ENCODE assay signal across 32 cellular contexts in the genomic region with DNA sequence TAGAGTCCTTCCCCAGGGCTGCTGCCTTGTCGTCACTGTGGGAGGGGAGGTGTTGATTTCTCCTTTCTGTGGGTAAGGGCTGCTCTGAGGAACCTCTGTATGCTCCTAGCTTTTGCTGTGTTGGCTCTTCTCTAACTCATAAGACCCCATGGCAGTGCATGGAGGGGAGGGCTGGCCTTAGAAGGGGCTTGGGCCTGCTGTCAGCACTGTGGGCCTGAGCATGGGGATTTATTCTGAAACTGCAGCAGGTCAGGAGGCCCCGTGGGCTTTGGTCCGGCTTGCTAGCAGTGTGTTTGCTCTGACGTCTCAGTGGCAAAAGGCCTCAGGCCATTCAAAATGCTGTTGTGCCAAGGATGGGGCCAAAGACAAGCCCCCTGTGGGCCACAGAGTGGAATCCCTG. TPM values are rescaled to one million over a fixed set of nuclear protein-coding genes. Genes with fewer than 3 reads are reported as not detected.
DNase-seq lines count a peak whose midpoint lies in the region; ATAC-seq and TF ChIP-seq lines count a peak whose summit lies in the region.
"Had no signal": no experiment of that assay in that cellular context is flagged by ENCODE, and none has a peak within 500 bp of the region (broad histone marks: within the 10 kb centered on the region; RNA-seq: fewer than 3 reads in every experiment).

No MANE protein-coding gene starts in this region.

- H3K4me1 ChIP-seq in right atrium auricular region (peaks cover 0 to 7% of the 10 kb centered on the region in 2 donors), right cardiac atrium (ENCODE audit: control insufficient read depth, insufficient read depth, low read length) (no peaks in the 10 kb centered on the region)

- H3K27me3 Mint-ChIP-seq in MCF 10A (ENCODE audit: insufficient read depth, unreplicated experiment): no peaks in the 10 kb centered on the region

- intact Hi-C loops in right cardiac atrium (cut with DNase I): loop anchor here (10.0 kb wide), 3 partner anchors 199 to 429 kb away; no protein-coding TSS in a partner anchor
- intact Hi-C loops in sciatic nerve (cut with DNase I): no loop called here
- intact Hi-C loops in MCF 10A (cut with micrococcal nuclease): no loop called here

- no peaks in the 10 kb centered on the region for H3K9me3 ChIP-seq in right atrium auricular region
- no peaks in the 10 kb centered on the region for H3K9me3 ChIP-seq in right cardiac atrium (ENCODE audit: control insufficient read depth, low read length)
- H3K9me3 ChIP-seq in MG63: no peaks in the 10 kb centered on the region
- H3K9me3 ChIP-seq: BLaER1 treated with 17β-estradiol and CSF1 and Interleukin-3, amounts not matched to agents 10 nM and 100 nM; SJSA1 had no signal

- no peaks in the 10 kb centered on the region for H3K9me3 Mint-ChIP-seq in MCF 10A (ENCODE audit: unreplicated experiment)
- H3K9me3 Mint-ChIP-seq: CD4-positive, alpha-beta T cell had no signal

- H3K36me3 Mint-ChIP-seq in MCF 10A (ENCODE audit: insufficient read depth, unreplicated experiment): peaks cover 10% of the 10 kb centered on the region

- whole genome bisulfite sequencing in right cardiac atrium: 76% methylated on average over 4 of the region's 4 CpGs

- no peak overlapping the region for H3K4me3 ChIP-seq in right atrium auricular region
- no peak overlapping the region for H3K4me3 ChIP-seq in right cardiac atrium (ENCODE audit: low read length)
- H3K4me3 ChIP-seq in MG63: no peak overlapping the region
- H3K4me3 ChIP-seq: BLaER1 treated with 17β-estradiol and CSF1 and Interleukin-3, amounts not matched to agents 10 nM and 100 nM; GM12878; SJSA1 had no signal

- DNase-seq in right atrium auricular region (ENCODE audit: low spot score) (peak; percentile 46), right cardiac atrium (no peak), islet precursor cell (peak; percentile 46), sciatic nerve (ENCODE audit: low spot score) (peak; percentile 33), ureter (ENCODE audit: low spot score) (peak; percentile 17), MG63 (no peak), MCF 10A (ENCODE audit: unreplicated experiment) (no peak)
- DNase-seq: AML-193; DMS 273 treated with DMSO at 0.1 percent for 48 hours; DMS79; EL; GDM1; GOT3; HCEC 1CT; Karpas-422; NCI-H1105 treated with DMSO at 0.1 percent for 48 hours; NCI-H146; NCI-H1930; NCI-H2107; NCI-H446; NCI-H526; NCI-H82; NK-92 treated with Interleukin-12 subunit alpha and Interleukin-12 subunit beta, amount 100 ng/mL, for 24 hours; PC-3 had no signal

- TF ChIP-seq CTCF in right atrium auricular region (IDR thresholded peaks at IDR 0.05): no peak
- no peak for TF ChIP-seq CTCF in MCF 10A (IDR thresholded peaks at IDR 0.05; ENCODE audit: unreplicated experiment)

- H3K27ac ChIP-seq in right atrium auricular region (no peak overlapping the region), right cardiac atrium (ENCODE audit: low read length) (no peak overlapping the region)
- H3K27ac ChIP-seq: BLaER1 treated with 17β-estradiol and CSF1 and Interleukin-3, amounts not matched to agents 10 nM and 100 nM; SJSA1 had no signal

- no peak for ATAC-seq in right cardiac atrium
- no peak for ATAC-seq in sciatic nerve
- no peak for ATAC-seq in GM18867 (IDR thresholded peaks at IDR 0.05; ENCODE audit: unreplicated experiment)
- ATAC-seq: GM12878, HepG2, PC-3, Right ventricle myocardium inferior had no signal

- no peaks in the 10 kb centered on the region for H3K27me3 ChIP-seq in right atrium auricular region
- no peaks in the 10 kb centered on the region for H3K27me3 ChIP-seq in right cardiac atrium (ENCODE audit: control insufficient read depth, insufficient read depth)
- H3K27me3 ChIP-seq in MG63: no peaks in the 10 kb centered on the region

- H3K4me3 Mint-ChIP-seq in MCF 10A (ENCODE audit: unreplicated experiment): no peak overlapping the region
- H3K4me3 Mint-ChIP-seq: CD4-positive, alpha-beta T cell had no signal

- CTCF ChIA-PET in MCF 10A (lab: Yijun Ruan, JAX): interaction anchor here (0.6 to 0.7 kb wide), 4 partner anchors 17 to 1153 kb away, joined by 3 to 4 read pairs (median 3); no protein-coding TSS in a partner anchor

- POLR2A ChIA-PET in MCF 10A (lab: Yijun Ruan, JAX): no interaction called here

- H3K27ac Mint-ChIP-seq in MCF 10A (ENCODE audit: low read depth, unreplicated experiment): no peak overlapping the region
- H3K27ac Mint-ChIP-seq: CD4-positive, alpha-beta T cell had no signal

- H3K4me1 Mint-ChIP-seq in MCF 10A (ENCODE audit: insufficient read depth, unreplicated experiment): peaks cover under 1% of the 10 kb centered on the region

- BruUV-seq in MCF 10A (replicated peaks; lab: Mats Ljungman, UMichigan): no TSS peak

- H3K36me3 ChIP-seq in right atrium auricular region (no peaks in the 10 kb centered on the region), MG63 (peaks cover 40% of the 10 kb centered on the region)
- H3K36me3 ChIP-seq: BLaER1 treated with 17β-estradiol and CSF1 and Interleukin-3, amounts not matched to agents 10 nM and 100 nM; SJSA1 had no signal

RNA-seq across cellular contexts. Expression of gene FGF18, which starts 6.8 kb away (rescaled TPM):
- 1 to 10 TPM; 2.2 to 2.7 TPM for total RNA-seq in right atrium auricular region
- total RNA-seq in right cardiac atrium: 1 to 10 TPM; 1.3 to 4.3 (median 1.9) TPM
- 1.2 TPM for polyA plus RNA-seq in right cardiac atrium
- total RNA-seq in sciatic nerve: 15.8 TPM
- 0.81 TPM for total RNA-seq in ureter
- 7.8 and 11.2 TPM in 2 replicates for total RNA-seq in MG63 (2014; rRNA removed; shearing (Covaris generic); ENCODE audit: low replicate concordance)
- not detected in 2 replicates for total RNA-seq in MCF 10A (2022)
- total RNA-seq: HepG2, RPMI7951 had no signal
- polyA plus RNA-seq: HepG2 had no signal

RNA-seq across cellular contexts. Expression of gene NPM1, which starts 38.6 kb away (rescaled TPM):
- total RNA-seq in right atrium auricular region: 100 to 1,000 TPM; 271 to 353 TPM
- total RNA-seq in right cardiac atrium: 100 to 1,000 TPM; 355 to 493 (median 433) TPM
- polyA plus RNA-seq in right cardiac atrium: 887 TPM
- 544 TPM for total RNA-seq in sciatic nerve
- 877 TPM for total RNA-seq in ureter
- 3,857 and 4,723 TPM in 2 replicates for total RNA-seq in MG63 (2014; rRNA removed; shearing (Covaris generic); ENCODE audit: low replicate concordance)
- 3,249 and 4,548 TPM in 2 replicates for total RNA-seq in MCF 10A (2022)

Comparison
In these comparisons a context has a peak if more than half of its experiments do, and no peak if none do; other contexts are left out.
1. DNase-seq: peak in right atrium auricular region (single experiment), islet precursor cell (single experiment), sciatic nerve (single experiment) and ureter (single experiment); none in right cardiac atrium (0 of 3), MG63 (single experiment) and MCF 10A (single experiment).
2. intact Hi-C loops: an anchor here in right cardiac atrium (10.0 kb wide); none called in sciatic nerve and MCF 10A.